In genomic region chr12:131832393-131833231, GRCh38 we compare ENCODE assay signal across 10 cellular contexts. TPM values are rescaled to one million over a fixed set of nuclear protein-coding genes. Genes with fewer than 3 reads are reported as not detected.
A peak's percentile ranks its signal among the peaks of the same experiment; 100 is the strongest.
DNase-seq lines count a peak whose midpoint lies in the region; ATAC-seq and TF ChIP-seq lines count a peak whose summit lies in the region.
"Had no signal": no experiment of that assay in that cellular context is flagged by ENCODE, and none has a peak within 500 bp of the region (broad histone marks: within the 10 kb centered on the region; RNA-seq: fewer than 3 reads in every experiment).

No MANE protein-coding gene starts in this region.

- H3K9me3 ChIP-seq in osteoblast (ENCODE audit: low read depth, low read length), result no peaks in the 10 kb centered on the region
- H3K9me3 ChIP-seq: ascending aorta, pancreas had no signal

- peak overlapping the region; percentile 74 for H3K4me2 ChIP-seq in osteoblast (ENCODE audit: insufficient read depth, low read length)

- H3K79me2 ChIP-seq in osteoblast (ENCODE audit: insufficient read depth, low read length), result no peaks in the 10 kb centered on the region

- no peak overlapping the region for H2AFZ ChIP-seq in osteoblast (ENCODE audit: low read length)

- H3K27me3 ChIP-seq in osteoblast (ENCODE audit: insufficient read depth, low read length), result peaks cover 6% of the 10 kb centered on the region

- ATAC-seq in GM19324 (IDR thresholded peaks at IDR 0.05; ENCODE audit: low FRiP score, unreplicated experiment), result no peak
- no peak for ATAC-seq in HG03108 (IDR thresholded peaks at IDR 0.05; ENCODE audit: unreplicated experiment)
- ATAC-seq: pancreas had no signal

- peak overlapping the region; percentile 47 for H3K4me3 ChIP-seq in coronary artery
- peak overlapping the region; percentile 70 for H3K4me3 ChIP-seq in osteoblast (ENCODE audit: insufficient read depth, low read length)
- H3K4me3 ChIP-seq: ascending aorta, pancreas had no signal

- no peak for TF ChIP-seq CTCF in coronary artery (IDR thresholded peaks at IDR 0.05)
- no peak for TF ChIP-seq CTCF in osteoblast (IDR thresholded peaks at IDR 0.05; ENCODE audit: extremely low read depth, low read depth, low read length)

- H4K20me1 ChIP-seq in osteoblast (ENCODE audit: insufficient read depth, low read length), result no peaks in the 10 kb centered on the region

- peaks cover 12% of the 10 kb centered on the region for H3K4me1 ChIP-seq in osteoblast (ENCODE audit: insufficient read depth, low read length)

- no peaks in the 10 kb centered on the region for H3K36me3 ChIP-seq in osteoblast (ENCODE audit: insufficient read depth, low read length)
- H3K36me3 ChIP-seq: ascending aorta, pancreas had no signal

- DNase-seq in COR-L47 (lab: John Stamatoyannopoulos, UW) (peak; percentile 80), NCI-H146 (lab: John Stamatoyannopoulos, UW) (peak; percentile 80), coronary artery (ENCODE audit: low spot score) (no peak), osteoblast (ENCODE audit: insufficient read length, low spot score, missing footprints) (peak; percentile 93), T-helper 9 cell (no peak), iPS-NIHi7 (ENCODE audit: extremely low spot score) (no peak)

- H3K27ac ChIP-seq in coronary artery (peak overlapping the region in 1 of 2 donors; percentile 69), osteoblast (ENCODE audit: low read depth, low read length) (no peak overlapping the region)
- H3K27ac ChIP-seq: ascending aorta, pancreas had no signal

RNA-seq across cellular contexts. Expression of gene MMP17, which starts 4.4 kb away (rescaled TPM):
- 10.5 and 11.2 TPM in 2 replicates for total RNA-seq in osteoblast

Comparison
In these comparisons a context has a peak if more than half of its experiments do, and no peak if none do; other contexts are left out.
1. DNase-seq: peak in COR-L47 (single experiment), NCI-H146 (single experiment) and osteoblast (single experiment); none in coronary artery (single experiment), T-helper 9 cell (single experiment) and iPS-NIHi7 (single experiment).